ENCODE assay signal across 8 cellular contexts in genomic region chrX:45803383-45803921, GRCh38.
DNase-seq lines count a peak whose midpoint lies in the region; ATAC-seq lines count a peak whose summit lies in the region.

No MANE protein-coding gene starts in this region.

- no peak for ATAC-seq in central memory CD8-positive, alpha-beta T cell (replicated peaks; ENCODE audit: extremely low read depth, poor library complexity, severe bottlenecking)
- peak; percentile 79 for ATAC-seq in stimulated activated effector memory CD8-positive, alpha-beta T cell treated with anti-CD3 and anti-CD28 coated beads, Interleukin-12 subunit alpha, Interleukin-12 subunit beta, amount 100 ng/mL, for 72 hours
- no peak for ATAC-seq in GM19455 (IDR thresholded peaks at IDR 0.05; ENCODE audit: unreplicated experiment)

- H3K36me3 ChIP-seq in SJSA1: no peaks in the 10 kb centered on the region

- H3K27ac ChIP-seq in SJSA1: peak overlapping the region; percentile 94

- no peaks in the 10 kb centered on the region for H3K27me3 ChIP-seq in SJSA1 (replicated peaks)

- H3K36me3 Mint-ChIP-seq in central memory CD8-positive, alpha-beta T cell (ENCODE audit: insufficient read depth): peaks cover 7% of the 10 kb centered on the region
- peaks cover 42% of the 10 kb centered on the region for H3K36me3 Mint-ChIP-seq in stimulated activated effector memory CD8-positive, alpha-beta T cell treated with anti-CD3 and anti-CD28 coated beads, Interleukin-12 subunit alpha, Interleukin-12 subunit beta, amount 100 ng/mL, for 72 hours

- DNase-seq in activated T-cell treated with anti-CD3 and anti-CD28 coated beads for 24 hours (ENCODE audit: low read depth) (peak; percentile 40), SJSA1 (ENCODE audit: low read depth in 1 of 2, low spot score in 2 of 2) (peak; percentile 73 to 91), SHP77 treated with DMSO at 0.1 percent for 48 hours (lab: John Stamatoyannopoulos, UW) (no peak), 8988T (no peak)
- DNase-seq in activated T-cell treated with anti-CD3 and anti-CD28 coated beads, Interleukin-2, amount 50 U/mL, for 1 hour: no peak
- DNase-seq in central memory CD8-positive, alpha-beta T cell (ENCODE audit: low spot score in 2 of 2): no peak
- DNase-seq in stimulated activated effector memory CD8-positive, alpha-beta T cell treated with anti-CD3 and anti-CD28 coated beads, Interleukin-12 subunit alpha, Interleukin-12 subunit beta, amount 100 ng/mL, for 72 hours (ENCODE audit: low spot score in 2 of 2): peak in 1 of 2 donors; percentile 70

- H3K4me3 Mint-ChIP-seq in central memory CD8-positive, alpha-beta T cell: no peak overlapping the region
- peak overlapping the region; percentile 52 for H3K4me3 Mint-ChIP-seq in stimulated activated effector memory CD8-positive, alpha-beta T cell treated with anti-CD3 and anti-CD28 coated beads, Interleukin-12 subunit alpha, Interleukin-12 subunit beta, amount 100 ng/mL, for 72 hours

- peaks cover 63% of the 10 kb centered on the region for H3K4me1 ChIP-seq in SJSA1 (replicated peaks)

- peak overlapping the region; percentile 32 for H3K27ac Mint-ChIP-seq in central memory CD8-positive, alpha-beta T cell (ENCODE audit: low read depth)
- peak overlapping the region; percentile 88 for H3K27ac Mint-ChIP-seq in stimulated activated effector memory CD8-positive, alpha-beta T cell treated with anti-CD3 and anti-CD28 coated beads, Interleukin-12 subunit alpha, Interleukin-12 subunit beta, amount 100 ng/mL, for 72 hours

- H3K9me3 ChIP-seq in SJSA1 (replicated peaks): no peaks in the 10 kb centered on the region

- H3K27me3 Mint-ChIP-seq in central memory CD8-positive, alpha-beta T cell: no peaks in the 10 kb centered on the region

- H3K9me3 Mint-ChIP-seq in central memory CD8-positive, alpha-beta T cell: no peaks in the 10 kb centered on the region
- H3K9me3 Mint-ChIP-seq in stimulated activated effector memory CD8-positive, alpha-beta T cell treated with anti-CD3 and anti-CD28 coated beads, Interleukin-12 subunit alpha, Interleukin-12 subunit beta, amount 100 ng/mL, for 72 hours: no peaks in the 10 kb centered on the region

- H3K4me1 Mint-ChIP-seq in central memory CD8-positive, alpha-beta T cell: peaks cover 34% of the 10 kb centered on the region
- H3K4me1 Mint-ChIP-seq in stimulated activated effector memory CD8-positive, alpha-beta T cell treated with anti-CD3 and anti-CD28 coated beads, Interleukin-12 subunit alpha, Interleukin-12 subunit beta, amount 100 ng/mL, for 72 hours: peaks cover 36% of the 10 kb centered on the region

- H3K4me3 ChIP-seq in SJSA1: no peak overlapping the region

Comparison
In these comparisons a context has a peak if more than half of its experiments do, and no peak if none do; other contexts are left out.
1. DNase-seq: peak in activated T-cell treated with anti-CD3 and anti-CD28 coated beads for 24 hours (single experiment) and SJSA1 (2 of 2); none in activated T-cell treated with anti-CD3 and anti-CD28 coated beads, Interleukin-2, amount 50 U/mL, for 1 hour (single experiment), central memory CD8-positive, alpha-beta T cell (0 of 2), SHP77 treated with DMSO at 0.1 percent for 48 hours (single experiment) and 8988T (single experiment).